Comparison of ENCODE assay signal across 20 cellular contexts in genomic region chr6:98324406-98324930, GRCh38.
A peak's percentile ranks its signal among the peaks of the same experiment; 100 is the strongest.
DNase-seq lines count a peak whose midpoint lies in the region; ATAC-seq, FAIRE-seq and TF ChIP-seq lines count a peak whose summit lies in the region.
"Had no signal": no experiment of that assay in that cellular context is flagged by ENCODE, and none has a peak within 500 bp of the region (broad histone marks: within the 10 kb centered on the region; RNA-seq: fewer than 3 reads in every experiment).

No MANE protein-coding gene starts in this region.

- H3K4me3 Mint-ChIP-seq in astrocyte (ENCODE audit: unreplicated experiment), result no peak overlapping the region
- H3K4me3 Mint-ChIP-seq in GM23338, result no peak overlapping the region
- H3K4me3 Mint-ChIP-seq: B cell; CD4-positive, alpha-beta memory T cell had no signal

- H3K4me3 ChIP-seq in HEK293 (ENCODE audit: low read depth, low read length) (no peak overlapping the region), astrocyte (ENCODE audit: insufficient read depth, low read depth, low read length) (no peak overlapping the region), GM23338 (no peak overlapping the region)
- H3K4me3 ChIP-seq: GM12878, Peyer's patch had no signal

- no peak for FAIRE-seq in astrocyte (lab: Jason Lieb, UNC)
- FAIRE-seq: G401.6, GM12878 had no signal

- no peak overlapping the region for H2AFZ ChIP-seq in astrocyte (ENCODE audit: low read depth, low read length)
- no peak overlapping the region for H2AFZ ChIP-seq in GM23338

- H3K4me2 ChIP-seq in astrocyte (ENCODE audit: low read length), result no peak overlapping the region
- no peak overlapping the region for H3K4me2 ChIP-seq in GM23338
- H3K4me2 ChIP-seq: SK-N-SH had no signal

- no peaks in the 10 kb centered on the region for H3F3A ChIP-seq in GM23338 (replicated peaks; ENCODE audit: low read depth)

- peak; percentile 19 for DNase-seq in COLO829 (ENCODE audit: low spot score)
- peak; percentile 61 for DNase-seq in astrocyte (ENCODE audit: low read depth)
- DNase-seq in medulla oblongata (ENCODE audit: extremely low spot score), result peak; percentile 78
- DNase-seq in erythroblast (lab: John Stamatoyannopoulos, UW), result no peak
- DNase-seq in NCI-H1048 (lab: John Stamatoyannopoulos, UW), result no peak
- no peak for DNase-seq in GM23338 (ENCODE audit: low spot score)
- DNase-seq: CD4-positive, alpha-beta memory T cell; DND-41; GOT3; KG1; NCI-H1092; NCI-H1694; Peyer's patch; SK-N-SH; T-helper 1 cell had no signal

- no peak overlapping the region for H3K9ac ChIP-seq in astrocyte (ENCODE audit: low read length)
- H3K9ac ChIP-seq: SK-N-SH had no signal

- H3K36me3 Mint-ChIP-seq in astrocyte (ENCODE audit: low read depth, unreplicated experiment) (no peaks in the 10 kb centered on the region), GM23338 (ENCODE audit: low read depth) (no peaks in the 10 kb centered on the region)
- H3K36me3 Mint-ChIP-seq: CD4-positive, alpha-beta memory T cell had no signal

- H3K79me2 ChIP-seq in astrocyte (ENCODE audit: insufficient read depth, low read length) (no peaks in the 10 kb centered on the region), GM23338 (replicated peaks; ENCODE audit: insufficient read depth) (no peaks in the 10 kb centered on the region)

- no peaks in the 10 kb centered on the region for H3K27me3 ChIP-seq in astrocyte (ENCODE audit: insufficient read depth, low read length)
- H3K27me3 ChIP-seq in GM23338 (ENCODE audit: insufficient read depth), result no peaks in the 10 kb centered on the region
- H3K27me3 ChIP-seq: Peyer's patch had no signal

- H3K9me2 ChIP-seq in GM23338 (ENCODE audit: insufficient read depth), result no peaks in the 10 kb centered on the region
- H3K9me2 ChIP-seq: SK-N-SH had no signal

- H3K9me3 Mint-ChIP-seq in astrocyte (ENCODE audit: unreplicated experiment) (peaks cover 2% of the 10 kb centered on the region), GM23338 (no peaks in the 10 kb centered on the region)

- TF ChIP-seq CTCF in HEK293 (tag by site-specific recombination; IDR thresholded peaks at IDR 0.05) (no peak), astrocyte (IDR thresholded peaks at IDR 0.05; ENCODE audit: insufficient read depth, low read depth, low read length) (no peak), GM23338 (conservative IDR thresholded peaks at IDR 0.05; ENCODE audit: low read depth in 2 of 2) (no peak)

- H3K27me3 Mint-ChIP-seq in astrocyte (ENCODE audit: low read depth, unreplicated experiment) (peaks cover 1% of the 10 kb centered on the region), GM23338 (ENCODE audit: insufficient read depth, low read depth, poor library complexity) (peaks cover 2% of the 10 kb centered on the region)
- H3K27me3 Mint-ChIP-seq: B cell; CD4-positive, alpha-beta memory T cell had no signal

- H3K4me1 ChIP-seq in HEK293 (ENCODE audit: control insufficient read depth, insufficient read depth, low read length) (peaks cover 5% of the 10 kb centered on the region; the same call in 1 of the 2 replicates), astrocyte (ENCODE audit: insufficient read depth, low read length) (peaks cover 2% of the 10 kb centered on the region), GM23338 (ENCODE audit: insufficient read depth) (no peaks in the 10 kb centered on the region)
- H3K4me1 ChIP-seq: Peyer's patch had no signal

- no peak for ATAC-seq in GM23338
- ATAC-seq: Right ventricle myocardium inferior had no signal

- no peaks in the 10 kb centered on the region for H4K20me1 ChIP-seq in astrocyte (ENCODE audit: insufficient read depth, low read length)
- H4K20me1 ChIP-seq in GM23338 (replicated peaks; ENCODE audit: insufficient read depth), result no peaks in the 10 kb centered on the region

- no peaks in the 10 kb centered on the region for H3K9me3 ChIP-seq in HEK293 (ENCODE audit: control insufficient read depth, insufficient read depth, low read depth, low read length)
- H3K9me3 ChIP-seq in astrocyte (ENCODE audit: insufficient read depth, low read depth, low read length), result no peaks in the 10 kb centered on the region
- H3K9me3 ChIP-seq: Peyer's patch, SK-N-SH had no signal

- H3K27ac Mint-ChIP-seq in astrocyte (ENCODE audit: unreplicated experiment) (no peak overlapping the region), GM23338 (no peak overlapping the region)
- H3K27ac Mint-ChIP-seq: B cell; CD4-positive, alpha-beta memory T cell had no signal

- CTCF ChIA-PET in HEK293 (lab: Yijun Ruan, JAX), result interaction anchor here (0.7 kb wide), 1 partner anchor 507 kb away, joined by 3 read pairs; no protein-coding TSS in a partner anchor

- POLR2A ChIA-PET in HEK293 (lab: Yijun Ruan, JAX), result interaction anchor here (1.0 kb wide), 1 partner anchor 11 kb away, joined by 3 read pairs; no protein-coding TSS in a partner anchor

- no peaks in the 10 kb centered on the region for H3K4me1 Mint-ChIP-seq in astrocyte (ENCODE audit: low read depth, unreplicated experiment)
- peaks cover 3% of the 10 kb centered on the region; the same call in 2 of the 3 replicates for H3K4me1 Mint-ChIP-seq in GM23338
- H3K4me1 Mint-ChIP-seq: B cell; CD4-positive, alpha-beta memory T cell had no signal

- no peak for TF ChIP-seq POLR2A in erythroblast (IDR thresholded peaks at IDR 0.05; ENCODE audit: low read length)

- H3K36me3 ChIP-seq in HEK293 (ENCODE audit: control insufficient read depth in 2 of 2, insufficient read depth in 1 of 2, low read length in 2 of 2) (no peaks in the 10 kb centered on the region), astrocyte (ENCODE audit: insufficient read depth, low read length) (no peaks in the 10 kb centered on the region), GM23338 (ENCODE audit: insufficient read depth) (no peaks in the 10 kb centered on the region)
- H3K36me3 ChIP-seq: Peyer's patch had no signal

- H3K27ac ChIP-seq in HEK293 (ENCODE audit: extremely low read depth, low read depth, low read length), result no peak overlapping the region; the same call in 1 of the 2 replicates
- no peak overlapping the region for H3K27ac ChIP-seq in astrocyte (ENCODE audit: low read depth, low read length)
- H3K27ac ChIP-seq in GM23338 (ENCODE audit: low read depth), result no peak overlapping the region
- H3K27ac ChIP-seq: Peyer's patch had no signal

TF ChIP-seq in HEK293, 187 proteins besides CTCF, POLR2A, EP300 and RAD21:
- TF ChIP-seq GLIS1 (tag by site-specific recombination; IDR thresholded peaks at IDR 0.05) (no peak), BCL11B (tag by site-specific recombination; IDR thresholded peaks at IDR 0.05; ENCODE audit: low read depth) (0 out of 2 replicates have a peak, but pooled peaks have one; percentile 32), ZNF311 (tag by site-specific recombination; IDR thresholded peaks at IDR 0.05; ENCODE audit: borderline replicate concordance) (no peak), OVOL3 (tag by site-specific recombination; IDR thresholded peaks at IDR 0.05) (no peak), OSR2 (tag by site-specific recombination; IDR thresholded peaks at IDR 0.05) (peak; percentile 30; the same call in 1 of the 2 replicates)
- TF ChIP-seq, protein P1, sequence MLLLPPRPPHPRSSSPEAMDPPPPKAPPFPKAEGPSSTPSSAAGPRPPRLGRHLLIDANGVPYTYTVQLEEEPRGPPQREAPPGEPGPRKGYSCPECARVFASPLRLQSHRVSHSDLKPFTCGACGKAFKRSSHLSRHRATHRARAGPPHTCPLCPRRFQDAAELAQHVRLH (tag by site-specific recombination; IDR thresholded peaks at IDR 0.05), result peak; percentile 20; the same call in 1 of the 2 replicates

TF ChIP-seq in GM23338, 12 proteins besides CTCF, POLR2A, EP300 and RAD21:
- TF ChIP-seq STAT1 (IDR thresholded peaks at IDR 0.05; ENCODE audit: unreplicated experiment), result no peak
- TF ChIP-seq, protein P2, sequence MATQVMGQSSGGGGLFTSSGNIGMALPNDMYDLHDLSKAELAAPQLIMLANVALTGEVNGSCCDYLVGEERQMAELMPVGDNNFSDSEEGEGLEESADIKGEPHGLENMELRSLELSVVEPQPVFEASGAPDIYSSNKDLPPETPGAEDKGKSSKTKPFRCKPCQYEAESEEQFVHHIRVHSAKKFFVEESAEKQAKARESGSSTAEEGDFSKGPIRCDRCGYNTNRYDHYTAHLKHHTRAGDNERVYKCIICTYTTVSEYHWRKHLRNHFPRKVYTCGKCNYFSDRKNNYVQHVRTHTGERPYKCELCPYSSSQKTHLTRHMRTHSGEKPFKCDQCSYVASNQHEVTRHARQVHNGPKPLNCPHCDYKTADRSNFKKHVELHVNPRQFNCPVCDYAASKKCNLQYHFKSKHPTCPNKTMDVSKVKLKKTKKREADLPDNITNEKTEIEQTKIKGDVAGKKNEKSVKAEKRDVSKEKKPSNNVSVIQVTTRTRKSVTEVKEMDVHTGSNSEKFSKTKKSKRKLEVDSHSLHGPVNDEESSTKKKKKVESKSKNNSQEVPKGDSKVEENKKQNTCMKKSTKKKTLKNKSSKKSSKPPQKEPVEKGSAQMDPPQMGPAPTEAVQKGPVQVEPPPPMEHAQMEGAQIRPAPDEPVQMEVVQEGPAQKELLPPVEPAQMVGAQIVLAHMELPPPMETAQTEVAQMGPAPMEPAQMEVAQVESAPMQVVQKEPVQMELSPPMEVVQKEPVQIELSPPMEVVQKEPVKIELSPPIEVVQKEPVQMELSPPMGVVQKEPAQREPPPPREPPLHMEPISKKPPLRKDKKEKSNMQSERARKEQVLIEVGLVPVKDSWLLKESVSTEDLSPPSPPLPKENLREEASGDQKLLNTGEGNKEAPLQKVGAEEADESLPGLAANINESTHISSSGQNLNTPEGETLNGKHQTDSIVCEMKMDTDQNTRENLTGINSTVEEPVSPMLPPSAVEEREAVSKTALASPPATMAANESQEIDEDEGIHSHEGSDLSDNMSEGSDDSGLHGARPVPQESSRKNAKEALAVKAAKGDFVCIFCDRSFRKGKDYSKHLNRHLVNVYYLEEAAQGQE (IDR thresholded peaks at IDR 0.05; ENCODE audit: unreplicated experiment), result no peak
- no peak for TF ChIP-seq EZH2 (IDR thresholded peaks at IDR 0.05; ENCODE audit: low read depth, unreplicated experiment)
- no peak for TF ChIP-seq JUNB (IDR thresholded peaks at IDR 0.05; ENCODE audit: unreplicated experiment)
- TF ChIP-seq CREB1 (CRISPR knock-in tag; IDR thresholded peaks at IDR 0.05; ENCODE audit: low read depth), result no peak

Comparison
In these comparisons a context has a peak if more than half of its experiments do, and no peak if none do; other contexts are left out.
1. DNase-seq: peak in COLO829 (single experiment), astrocyte (single experiment) and medulla oblongata (single experiment); none in erythroblast (0 of 2), NCI-H1048 (single experiment) and GM23338 (single experiment).